8 cellular contexts compared by ENCODE assay signal in the genomic region with DNA sequence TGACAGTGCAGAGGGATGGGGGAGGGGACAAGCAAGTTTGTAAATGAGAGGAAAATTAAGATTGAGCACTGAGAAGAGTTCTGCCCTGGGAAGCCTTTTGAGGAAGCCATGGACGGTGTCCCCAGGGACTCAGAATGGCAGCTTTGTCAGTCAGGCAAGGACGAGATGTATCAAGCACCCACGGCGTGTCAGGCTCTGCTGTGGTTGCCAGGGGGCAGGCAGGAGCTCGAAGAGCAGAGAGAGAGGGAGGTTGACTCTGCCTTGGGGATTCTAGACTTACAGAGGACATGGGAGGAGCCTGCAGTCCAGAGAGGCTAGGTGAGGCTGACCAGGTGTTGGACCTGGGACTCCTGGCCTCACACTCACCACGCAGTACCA. TPM values are rescaled to one million over a fixed set of nuclear protein-coding genes. Genes with fewer than 3 reads are reported as not detected.
A peak's percentile ranks its signal among the peaks of the same experiment; 100 is the strongest.
DNase-seq lines count a peak whose midpoint lies in the region; ATAC-seq and TF ChIP-seq lines count a peak whose summit lies in the region.
"Had no signal": no experiment of that assay in that cellular context is flagged by ENCODE, and none has a peak within 500 bp of the region (broad histone marks: within the 10 kb centered on the region; RNA-seq: fewer than 3 reads in every experiment).

No MANE protein-coding gene starts in this region.

- TF ChIP-seq CTCF in retinal pigment epithelial cell (conservative IDR thresholded peaks at IDR 0.05; ENCODE audit: low read depth, low read length): peak; percentile 44
- no peak for TF ChIP-seq CTCF in GM13977 (IDR thresholded peaks at IDR 0.05; ENCODE audit: extremely low read depth, insufficient read depth, missing control alignments)

- H3K4me3 ChIP-seq in H7 (ENCODE audit: insufficient read depth, low read depth, low read length) (no peak overlapping the region), retinal pigment epithelial cell (ENCODE audit: low read length) (no peak overlapping the region)

- no peaks in the 10 kb centered on the region for H3K36me3 ChIP-seq in H7 (replicated peaks; ENCODE audit: control insufficient read depth, insufficient read depth, low read length)

- in situ Hi-C loops in GM13977 (cut with MboI; ENCODE audit: low pct_unique_long_range_greater_than_20kb, low sequenced_read_pairs, unreplicated experiment): no loop called here

- ATAC-seq in esophagus mucosa (peak; percentile 40), GM18502 (IDR thresholded peaks at IDR 0.05; ENCODE audit: poor library complexity, unreplicated experiment) (no peak), GM21381 (IDR thresholded peaks at IDR 0.05; ENCODE audit: unreplicated experiment) (no peak)

- H3K27me3 ChIP-seq in H7 (ENCODE audit: control insufficient read depth, insufficient read depth, low read length): no peaks in the 10 kb centered on the region

- DNase-seq in H7: peak; percentile 89
- DNase-seq in NCI-H524 (lab: John Stamatoyannopoulos, UW): peak; percentile 61 to 82
- no peak for DNase-seq in retinal pigment epithelial cell (ENCODE audit: low read depth)
- DNase-seq in GM13977 (ENCODE audit: low spot score): no peak

RNA-seq across cellular contexts. Expression of a gene that starts 29.1 kb away (rescaled TPM):
- 3.6 and 4.8 TPM in 2 replicates for total RNA-seq in H7 (2014; rRNA removed; shearing (Covaris generic))
- total RNA-seq in esophagus mucosa: 3.6 TPM
- total RNA-seq: T-helper 2 cell treated with Interferon-gamma antibody and Interleukin-4, amounts not matched to agents 100 ng/mL and 5 ng/mL, for 36 hours had no signal

Comparison
In these comparisons a context has a peak if more than half of its experiments do, and no peak if none do; other contexts are left out.
1. DNase-seq: peak in H7 (single experiment) and NCI-H524 (2 of 2); none in retinal pigment epithelial cell (single experiment) and GM13977 (single experiment).